8 cellular contexts compared by ENCODE assay signal in genomic region chr10:86960003-86960862, GRCh38. TPM values are rescaled to one million over a fixed set of nuclear protein-coding genes. Genes with fewer than 3 reads are reported as not detected.
A peak's percentile ranks its signal among the peaks of the same experiment; 100 is the strongest.
DNase-seq lines count a peak whose midpoint lies in the region; ATAC-seq and TF ChIP-seq lines count a peak whose summit lies in the region.

No MANE protein-coding gene starts in this region.

- intact Hi-C loops in heart left ventricle (cut with DNase I), result loop anchor here in 3 of 10 donors (1.0 to 2.0 kb wide), 3 partner anchors 19 to 21 kb away; no protein-coding TSS in a partner anchor

- POLR2A ChIA-PET in activated CD4-positive, alpha-beta T cell treated with anti-CD3 and anti-CD28 coated beads, Interleukin-2, amount 10 ng/mL, durations not matched to agents 7 days and 5 days (lab: Charles Lee), result no interaction called here

- CTCF ChIA-PET in activated CD4-positive, alpha-beta T cell treated with anti-CD3 and anti-CD28 coated beads, Interleukin-2, amount 10 ng/mL, durations not matched to agents 7 days and 5 days (lab: Charles Lee), result interaction anchor here (0.6 to 2.3 kb wide), 9 partner anchors 9 to 272 kb away, joined by 3 to 14 read pairs (median 4); no protein-coding TSS in a partner anchor

- H3K36me3 ChIP-seq in Loucy (ENCODE audit: insufficient read depth, low read length) (no peaks in the 10 kb centered on the region), heart left ventricle (no peaks in the 10 kb centered on the region), skeletal muscle satellite cell (ENCODE audit: insufficient read depth, low read length) (no peaks in the 10 kb centered on the region)

- no peak overlapping the region for H3K4me3 Mint-ChIP-seq in activated CD4-positive, alpha-beta T cell treated with anti-CD3 and anti-CD28 coated beads, Interleukin-2, amount 10 ng/mL, durations not matched to agents 7 days and 5 days
- no peak overlapping the region for H3K4me3 Mint-ChIP-seq in activated T-cell treated with anti-CD3 and anti-CD28 coated beads, Interleukin-2, amount 50 U/mL, for 72 hours

- H3K27me3 ChIP-seq in Loucy (ENCODE audit: insufficient read depth, low read length, poor library complexity, severe bottlenecking) (no peaks in the 10 kb centered on the region), heart left ventricle (no peaks in the 10 kb centered on the region), skeletal muscle satellite cell (ENCODE audit: control insufficient read depth, insufficient read depth, low read length) (no peaks in the 10 kb centered on the region)

- H3K4me1 Mint-ChIP-seq in activated CD4-positive, alpha-beta T cell treated with anti-CD3 and anti-CD28 coated beads, Interleukin-2, amount 10 ng/mL, durations not matched to agents 7 days and 5 days, result peaks cover 3% of the 10 kb centered on the region
- no peaks in the 10 kb centered on the region for H3K4me1 Mint-ChIP-seq in activated T-cell treated with anti-CD3 and anti-CD28 coated beads, Interleukin-2, amount 50 U/mL, for 72 hours (ENCODE audit: low read depth)

- H3K27ac ChIP-seq in heart left ventricle, result peak overlapping the region; percentile 75 to 98 (median 90)

- no peak for TF ChIP-seq POLR2A in heart left ventricle (IDR thresholded peaks at IDR 0.05)

- H3F3A ChIP-seq in Loucy (ENCODE audit: low read depth), result no peaks in the 10 kb centered on the region

- H3K4me2 ChIP-seq in Loucy (ENCODE audit: low read depth, low read length, poor library complexity, severe bottlenecking) (no peak overlapping the region), skeletal muscle satellite cell (ENCODE audit: low read length) (peak overlapping the region; percentile 74)

- H3K27ac Mint-ChIP-seq in activated CD4-positive, alpha-beta T cell treated with anti-CD3 and anti-CD28 coated beads, Interleukin-2, amount 10 ng/mL, durations not matched to agents 7 days and 5 days, result no peak overlapping the region
- H3K27ac Mint-ChIP-seq in activated T-cell treated with anti-CD3 and anti-CD28 coated beads, Interleukin-2, amount 50 U/mL, for 72 hours, result no peak overlapping the region

- peak; percentile 42 for DNase-seq in activated CD4-positive, alpha-beta T cell treated with anti-CD3 and anti-CD28 coated beads, Interleukin-2, amount 10 ng/mL, durations not matched to agents 7 days and 5 days
- DNase-seq in activated CD4-positive, alpha-beta T cell treated with anti-CD3 and anti-CD28 coated beads, Interleukin-2, amount 50 U/mL, for 4 hours, result no peak
- peak; percentile 49 to 50 for DNase-seq in activated T-cell treated with anti-CD3 and anti-CD28 coated beads, Interleukin-2, amount 50 U/mL, for 72 hours
- peak; percentile 60 to 70 (median 63) for DNase-seq in heart left ventricle

- ATAC-seq in GM21825 (IDR thresholded peaks at IDR 0.05; ENCODE audit: unreplicated experiment) (peak; percentile 58), heart left ventricle (peak; percentile 17 to 66 (median 50)), GM18858 (IDR thresholded peaks at IDR 0.05; ENCODE audit: unreplicated experiment) (no peak)
- ATAC-seq in activated T-cell treated with anti-CD3 and anti-CD28 coated beads, Interleukin-2, amount 50 U/mL, for 72 hours (replicated peaks in 1 of 2), result peak; percentile 80

- no peak overlapping the region for H3K9ac ChIP-seq in Loucy (ENCODE audit: low read depth, low read length, poor library complexity, severe bottlenecking)
- no peak overlapping the region for H3K9ac ChIP-seq in skeletal muscle satellite cell (ENCODE audit: low read depth, low read length)

- H2AFZ ChIP-seq in Loucy (ENCODE audit: low read length), result no peak overlapping the region; the same call in 1 of the 2 replicates

- TF ChIP-seq CTCF in Loucy (conservative IDR thresholded peaks at IDR 0.05; ENCODE audit: low read length) (peak; percentile 88), heart left ventricle (IDR thresholded peaks at IDR 0.05) (peak; percentile 88 to 95 (median 92))

- no peaks in the 10 kb centered on the region for H4K20me1 ChIP-seq in Loucy (ENCODE audit: insufficient read depth, low read length, poor library complexity, severe bottlenecking)

- H3K4me1 ChIP-seq in Loucy (ENCODE audit: insufficient read depth, low read length, poor library complexity, severe bottlenecking) (peaks cover 6% of the 10 kb centered on the region), heart left ventricle (peaks cover 4 to 48% (median 36%) of the 10 kb centered on the region in 12 donors), skeletal muscle satellite cell (ENCODE audit: control insufficient read depth, insufficient read depth, low read length) (peaks cover 41% of the 10 kb centered on the region)

- H3K4me3 ChIP-seq in Loucy (ENCODE audit: low read length, poor library complexity, severe bottlenecking) (no peak overlapping the region), heart left ventricle (peak overlapping the region in 11 of 12 donors; percentile 0 to 66 (median 58)), skeletal muscle satellite cell (ENCODE audit: low read length) (peak overlapping the region; percentile 36)

- H3K9me3 ChIP-seq in Loucy (ENCODE audit: insufficient read depth, low read depth, low read length), result no peaks in the 10 kb centered on the region
- H3K9me3 ChIP-seq in heart left ventricle, result no peaks in the 10 kb centered on the region
- H3K9me3 ChIP-seq in skeletal muscle satellite cell (replicated peaks; ENCODE audit: low read length), result no peaks in the 10 kb centered on the region

- H3K36me3 Mint-ChIP-seq in activated CD4-positive, alpha-beta T cell treated with anti-CD3 and anti-CD28 coated beads, Interleukin-2, amount 10 ng/mL, durations not matched to agents 7 days and 5 days (ENCODE audit: low read depth), result no peaks in the 10 kb centered on the region
- H3K36me3 Mint-ChIP-seq in activated T-cell treated with anti-CD3 and anti-CD28 coated beads, Interleukin-2, amount 50 U/mL, for 72 hours (ENCODE audit: insufficient read depth in 2 of 2), result no peaks in the 10 kb centered on the region

- H3K27me3 Mint-ChIP-seq in activated CD4-positive, alpha-beta T cell treated with anti-CD3 and anti-CD28 coated beads, Interleukin-2, amount 10 ng/mL, durations not matched to agents 7 days and 5 days, result no peaks in the 10 kb centered on the region
- H3K27me3 Mint-ChIP-seq in activated T-cell treated with anti-CD3 and anti-CD28 coated beads, Interleukin-2, amount 50 U/mL, for 72 hours (ENCODE audit: low read depth), result no peaks in the 10 kb centered on the region

- no peaks in the 10 kb centered on the region for H3K79me2 ChIP-seq in Loucy (ENCODE audit: insufficient read depth, low read length)

- WGBS in heart left ventricle, 4 donors, result 64 to 72% (median 68%) methylated on average over 25 to 37 of the region's 37 CpGs

- H3K9me3 Mint-ChIP-seq in activated CD4-positive, alpha-beta T cell treated with anti-CD3 and anti-CD28 coated beads, Interleukin-2, amount 10 ng/mL, durations not matched to agents 7 days and 5 days, result no peaks in the 10 kb centered on the region
- no peaks in the 10 kb centered on the region for H3K9me3 Mint-ChIP-seq in activated T-cell treated with anti-CD3 and anti-CD28 coated beads, Interleukin-2, amount 50 U/mL, for 72 hours

- no peaks in the 10 kb centered on the region for H3K9me2 ChIP-seq in Loucy (replicated peaks; ENCODE audit: low read depth, low read length)

RNA-seq across cellular contexts. Expression of gene SNCG, which starts 1.8 kb away (rescaled TPM):
- not detected for total RNA-seq in activated CD4-positive, alpha-beta T cell treated with anti-CD3 and anti-CD28 coated beads, Interleukin-2, amount 10 ng/mL, durations not matched to agents 7 days and 5 days
- total RNA-seq in activated T-cell treated with anti-CD3 and anti-CD28 coated beads, Interleukin-2, amount 50 U/mL, for 72 hours, result not detected
- total RNA-seq in heart left ventricle, result 10 to 100 TPM in 8 of 9 donors, 1 to 10 TPM in 1; 8.2 to 44.7 (median 17.2) TPM
- polyA plus RNA-seq in heart left ventricle, result 10 to 100 TPM; 18.5 to 36.7 TPM
- total RNA-seq in skeletal muscle satellite cell (2012; rRNA removed), result 6.3 and 10.6 TPM in 2 replicates

RNA-seq across cellular contexts. Expression of gene MMRN2, which starts 2.8 kb away (rescaled TPM):
- not detected for total RNA-seq in activated CD4-positive, alpha-beta T cell treated with anti-CD3 and anti-CD28 coated beads, Interleukin-2, amount 10 ng/mL, durations not matched to agents 7 days and 5 days
- under 1 TPM in 1 of 2 donors, not detected in 1; 0.05 TPM for total RNA-seq in activated T-cell treated with anti-CD3 and anti-CD28 coated beads, Interleukin-2, amount 50 U/mL, for 72 hours
- 10 to 100 TPM; 22.7 to 93.0 (median 34.3) TPM for total RNA-seq in heart left ventricle
- 10 to 100 TPM; 15.8 to 30.9 TPM for polyA plus RNA-seq in heart left ventricle
- total RNA-seq in skeletal muscle satellite cell (2012; rRNA removed), result 2.5 and 2.8 TPM in 2 replicates

RNA-seq across cellular contexts. Expression of gene ADIRF, which starts 8.0 kb away (rescaled TPM):
- not detected for total RNA-seq in activated CD4-positive, alpha-beta T cell treated with anti-CD3 and anti-CD28 coated beads, Interleukin-2, amount 10 ng/mL, durations not matched to agents 7 days and 5 days
- not detected for total RNA-seq in activated T-cell treated with anti-CD3 and anti-CD28 coated beads, Interleukin-2, amount 50 U/mL, for 72 hours
- 100 to 1,000 TPM in 1 of 9 donors, 10 to 100 TPM in 8; 21.2 to 189 (median 37.9) TPM for total RNA-seq in heart left ventricle
- 100 to 1,000 TPM in 1 of 2 donors, 10 to 100 TPM in 1; 86.1 to 123 TPM for polyA plus RNA-seq in heart left ventricle
- 21.3 and 26.2 TPM in 2 replicates for total RNA-seq in skeletal muscle satellite cell (2012; rRNA removed)

RNA-seq across cellular contexts. Expression of gene FAM25A, which starts 59.9 kb away (rescaled TPM):
- total RNA-seq in activated CD4-positive, alpha-beta T cell treated with anti-CD3 and anti-CD28 coated beads, Interleukin-2, amount 10 ng/mL, durations not matched to agents 7 days and 5 days, result not detected
- total RNA-seq in activated T-cell treated with anti-CD3 and anti-CD28 coated beads, Interleukin-2, amount 50 U/mL, for 72 hours, result not detected
- not detected for total RNA-seq in heart left ventricle
- polyA plus RNA-seq in heart left ventricle, result not detected
- not detected in 2 replicates for total RNA-seq in skeletal muscle satellite cell (2012; rRNA removed)

Comparison
In these comparisons a context has a peak if more than half of its experiments do, and no peak if none do; other contexts are left out.
1. DNase-seq: peak in activated CD4-positive, alpha-beta T cell treated with anti-CD3 and anti-CD28 coated beads, Interleukin-2, amount 10 ng/mL, durations not matched to agents 7 days and 5 days (single experiment), activated T-cell treated with anti-CD3 and anti-CD28 coated beads, Interleukin-2, amount 50 U/mL, for 72 hours (2 of 2) and heart left ventricle (5 of 5); none in activated CD4-positive, alpha-beta T cell treated with anti-CD3 and anti-CD28 coated beads, Interleukin-2, amount 50 U/mL, for 4 hours (0 of 2).
2. RNA of gene SNCG, which starts 1.8 kb away (total RNA-seq): 8.2 to 44.7 TPM in heart left ventricle; not detected in activated T-cell treated with anti-CD3 and anti-CD28 coated beads, Interleukin-2, amount 50 U/mL, for 72 hours and not detected in activated CD4-positive, alpha-beta T cell treated with anti-CD3 and anti-CD28 coated beads, Interleukin-2, amount 10 ng/mL, durations not matched to agents 7 days and 5 days; every median in the first group is over 4 times any median in the second.
3. RNA of gene MMRN2, which starts 2.8 kb away (total RNA-seq): 22.7 to 93.0 TPM in heart left ventricle; 0.05 TPM in activated T-cell treated with anti-CD3 and anti-CD28 coated beads, Interleukin-2, amount 50 U/mL, for 72 hours and not detected in activated CD4-positive, alpha-beta T cell treated with anti-CD3 and anti-CD28 coated beads, Interleukin-2, amount 10 ng/mL, durations not matched to agents 7 days and 5 days; every median in the first group is over 10 times any median in the second.
4. RNA of gene ADIRF, which starts 8.0 kb away (total RNA-seq): 21.2 to 189 TPM in heart left ventricle; not detected in activated CD4-positive, alpha-beta T cell treated with anti-CD3 and anti-CD28 coated beads, Interleukin-2, amount 10 ng/mL, durations not matched to agents 7 days and 5 days and not detected in activated T-cell treated with anti-CD3 and anti-CD28 coated beads, Interleukin-2, amount 50 U/mL, for 72 hours; every median in the first group is over 10 times any median in the second.